In genomic region chr5:154487541-154487940, GRCh38 we compare ENCODE assay signal across 11 cellular contexts.
DNase-seq lines count a peak whose midpoint lies in the region; ATAC-seq and TF ChIP-seq lines count a peak whose summit lies in the region.
"Had no signal": no experiment of that assay in that cellular context is flagged by ENCODE, and none has a peak within 500 bp of the region (broad histone marks: within the 10 kb centered on the region; RNA-seq: fewer than 3 reads in every experiment).

No MANE protein-coding gene starts in this region.

- TF ChIP-seq CTCF in GM10248 (IDR thresholded peaks at IDR 0.05; ENCODE audit: control extremely low read depth, extremely low read depth, low read depth, missing control alignments): no peak

- POLR2A ChIA-PET in GM10248 (lab: Yijun Ruan, JAX): no interaction called here

- peak; percentile 84 for DNase-seq in GM10248 (ENCODE audit: extremely low spot score)
- DNase-seq in T1000 (lab: John Stamatoyannopoulos, UW): no peak
- DNase-seq in NCI-H1092 (lab: John Stamatoyannopoulos, UW): no peak
- no peak for DNase-seq in SW 1271 (lab: John Stamatoyannopoulos, UW)
- DNase-seq in DMS53 treated with DMSO at 0.1 percent for 48 hours (lab: John Stamatoyannopoulos, UW; ENCODE audit: unreplicated experiment): no peak
- DNase-seq: CD4-positive, alpha-beta memory T cell; left lung; NCI-H524 treated with DMSO at 0.1 percent for 48 hours had no signal

- CTCF ChIA-PET in GM10248 (lab: Yijun Ruan, JAX): interaction anchor here (1.0 to 2.4 kb wide), 7 partner anchors 11 to 66 kb away, joined by 3 to 10 read pairs (median 3); no protein-coding TSS in a partner anchor

- ATAC-seq in GM19035 (IDR thresholded peaks at IDR 0.05; ENCODE audit: unreplicated experiment): peak; percentile 98
- ATAC-seq in HG02852 (IDR thresholded peaks at IDR 0.05; ENCODE audit: unreplicated experiment): peak; percentile 99
- no peak for ATAC-seq in SK-N-SH treated with all-trans-retinoic acid at 6 μM for 48 hours
- ATAC-seq: left lung had no signal

TF ChIP-seq in SK-N-SH treated with all-trans-retinoic acid at 6 μM for 48 hours, 23 proteins besides CTCF, POLR2A, EP300 and RAD21:
- TF ChIP-seq ARNTL (CRISPR knock-in tag; IDR thresholded peaks at IDR 0.05; ENCODE audit: borderline replicate concordance, low read depth) (no peak), TCF4 (CRISPR knock-in tag; IDR thresholded peaks at IDR 0.05; ENCODE audit: borderline replicate concordance) (peak; percentile 30; the same call in 1 of the 2 replicates), TSHZ2 (CRISPR knock-in tag; IDR thresholded peaks at IDR 0.05) (peak; percentile 52; the same call in 1 of the 2 replicates)
TF ChIP-seq in SK-N-SH treated with all-trans-retinoic acid at 6 μM for 48 hours: peak in this region for 2.
